Comparison of ENCODE assay signal across 8 cellular contexts in the genomic region with DNA sequence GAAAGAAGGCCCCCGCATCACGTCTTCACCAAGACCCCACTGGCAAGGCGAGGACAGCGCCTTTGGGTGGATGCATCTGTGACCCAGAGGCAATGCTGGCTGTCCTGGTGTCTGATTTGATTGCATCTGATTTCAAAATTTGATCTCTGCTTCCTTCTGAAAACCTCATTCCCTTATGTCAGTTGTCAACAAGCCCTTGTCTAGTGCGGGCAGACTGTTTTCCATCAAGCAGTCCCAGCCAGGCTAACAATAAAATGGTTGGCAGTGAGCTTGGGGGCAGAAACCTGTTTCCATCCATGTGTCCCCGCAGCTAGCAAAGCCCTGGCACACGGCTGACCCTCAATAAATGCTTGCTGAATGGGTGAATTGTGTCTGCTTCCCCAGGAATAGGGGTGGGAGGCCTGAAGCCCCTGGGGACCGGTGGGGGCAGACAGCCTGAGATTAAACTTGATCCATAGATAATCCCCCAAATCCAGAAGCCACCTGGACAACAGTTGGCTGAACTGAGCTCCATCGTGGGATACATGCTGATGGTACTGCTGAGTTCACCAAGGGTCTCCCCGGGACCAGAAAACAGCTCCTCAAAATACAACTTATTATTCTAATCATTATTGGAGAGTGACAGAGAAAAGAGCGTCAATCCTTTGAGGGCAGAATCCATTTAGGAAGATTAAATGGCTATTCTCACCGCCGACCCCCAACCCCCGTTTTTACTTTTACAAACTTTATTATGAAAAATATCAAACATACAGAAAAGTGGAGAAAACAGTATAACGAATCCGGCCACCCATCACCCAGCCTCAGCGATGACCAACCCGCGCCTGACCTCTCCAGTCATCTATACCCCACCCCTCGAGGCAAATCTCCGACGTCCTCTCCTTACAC. TPM values are rescaled to one million over a fixed set of nuclear protein-coding genes. Genes with fewer than 3 reads are reported as not detected.
DNase-seq lines count a peak whose midpoint lies in the region; ATAC-seq lines count a peak whose summit lies in the region.

No MANE protein-coding gene starts in this region.

- H3K4me3 ChIP-seq in iPS-18c (ENCODE audit: insufficient read depth, low read depth, low read length), result peak overlapping the region; percentile 84

- no peaks in the 10 kb centered on the region for H3K9me3 ChIP-seq in iPS-18c (ENCODE audit: control insufficient read depth, insufficient read depth, low read length)

- peaks cover 55% of the 10 kb centered on the region for H3K36me3 Mint-ChIP-seq in activated T-cell treated with anti-CD3 and anti-CD28 coated beads, Interleukin-2, amount 50 U/mL, for 24 hours (ENCODE audit: low read depth)
- peaks cover 58% of the 10 kb centered on the region for H3K36me3 Mint-ChIP-seq in activated T-helper 2 cell treated with anti-CD3 and anti-CD28 coated beads, Interferon-gamma antibody, Interleukin-2, Interleukin-4, amounts not matched to agents 10 μg/mL and 5 μg/mL and 100 μg/mL, durations not matched to agents 14 hours and 24 hours and 36 hours (ENCODE audit: low read depth)

- H3K4me3 Mint-ChIP-seq in activated T-cell treated with anti-CD3 and anti-CD28 coated beads, Interleukin-2, amount 50 U/mL, for 24 hours, result peak overlapping the region; percentile 94
- peak overlapping the region; percentile 97 for H3K4me3 Mint-ChIP-seq in activated T-helper 2 cell treated with anti-CD3 and anti-CD28 coated beads, Interferon-gamma antibody, Interleukin-2, Interleukin-4, amounts not matched to agents 10 μg/mL and 5 μg/mL and 100 μg/mL, durations not matched to agents 14 hours and 24 hours and 36 hours (ENCODE audit: low read depth)
- H3K4me3 Mint-ChIP-seq in stimulated activated naive CD8-positive, alpha-beta T cell treated with anti-CD3 and anti-CD28 coated beads, Interleukin-15, amount 100 ng/mL, for 72 hours, result peak overlapping the region; percentile 94 to 96

- H3K4me1 Mint-ChIP-seq in activated T-cell treated with anti-CD3 and anti-CD28 coated beads, Interleukin-2, amount 50 U/mL, for 24 hours (ENCODE audit: low read depth), result peaks cover 48% of the 10 kb centered on the region
- H3K4me1 Mint-ChIP-seq in activated T-helper 2 cell treated with anti-CD3 and anti-CD28 coated beads, Interferon-gamma antibody, Interleukin-2, Interleukin-4, amounts not matched to agents 10 μg/mL and 5 μg/mL and 100 μg/mL, durations not matched to agents 14 hours and 24 hours and 36 hours (ENCODE audit: low read depth), result peaks cover 45% of the 10 kb centered on the region
- peaks cover 46% of the 10 kb centered on the region for H3K4me1 Mint-ChIP-seq in stimulated activated naive CD8-positive, alpha-beta T cell treated with anti-CD3 and anti-CD28 coated beads, Interleukin-15, amount 100 ng/mL, for 72 hours

- no peak for DNase-seq in activated T-cell treated with anti-CD3 and anti-CD28 coated beads, Interleukin-2, amount 50 U/mL, for 24 hours
- no peak for DNase-seq in activated T-cell treated with anti-CD3 and anti-CD28 coated beads for 4 hours
- DNase-seq in activated T-helper 2 cell treated with anti-CD3 and anti-CD28 coated beads, Interferon-gamma antibody, Interleukin-2, Interleukin-4, amounts not matched to agents 10 μg/mL and 5 μg/mL and 100 μg/mL, durations not matched to agents 14 hours and 24 hours and 36 hours (ENCODE audit: low spot score), result no peak
- no peak for DNase-seq in stimulated activated naive CD8-positive, alpha-beta T cell treated with anti-CD3 and anti-CD28 coated beads, Interleukin-15, amount 100 ng/mL, for 72 hours
- no peak for DNase-seq in occipital lobe (lab: John Stamatoyannopoulos, UW)
- no peak for DNase-seq in putamen (ENCODE audit: low spot score)
- DNase-seq in NCI-H226, result no peak

- ATAC-seq in stimulated activated naive CD8-positive, alpha-beta T cell treated with anti-CD3 and anti-CD28 coated beads, Interleukin-15, amount 100 ng/mL, for 72 hours, result no peak

- peak overlapping the region; percentile 94 for H3K27ac Mint-ChIP-seq in activated T-cell treated with anti-CD3 and anti-CD28 coated beads, Interleukin-2, amount 50 U/mL, for 24 hours
- H3K27ac Mint-ChIP-seq in activated T-helper 2 cell treated with anti-CD3 and anti-CD28 coated beads, Interferon-gamma antibody, Interleukin-2, Interleukin-4, amounts not matched to agents 10 μg/mL and 5 μg/mL and 100 μg/mL, durations not matched to agents 14 hours and 24 hours and 36 hours, result peak overlapping the region; percentile 84
- H3K27ac Mint-ChIP-seq in stimulated activated naive CD8-positive, alpha-beta T cell treated with anti-CD3 and anti-CD28 coated beads, Interleukin-15, amount 100 ng/mL, for 72 hours, result peak overlapping the region; percentile 86 to 97

- H3K9me3 Mint-ChIP-seq in activated T-cell treated with anti-CD3 and anti-CD28 coated beads, Interleukin-2, amount 50 U/mL, for 24 hours, result no peaks in the 10 kb centered on the region
- no peaks in the 10 kb centered on the region for H3K9me3 Mint-ChIP-seq in activated T-helper 2 cell treated with anti-CD3 and anti-CD28 coated beads, Interferon-gamma antibody, Interleukin-2, Interleukin-4, amounts not matched to agents 10 μg/mL and 5 μg/mL and 100 μg/mL, durations not matched to agents 14 hours and 24 hours and 36 hours
- no peaks in the 10 kb centered on the region for H3K9me3 Mint-ChIP-seq in stimulated activated naive CD8-positive, alpha-beta T cell treated with anti-CD3 and anti-CD28 coated beads, Interleukin-15, amount 100 ng/mL, for 72 hours

- H3K27me3 Mint-ChIP-seq in activated T-cell treated with anti-CD3 and anti-CD28 coated beads, Interleukin-2, amount 50 U/mL, for 24 hours, result no peaks in the 10 kb centered on the region
- no peaks in the 10 kb centered on the region for H3K27me3 Mint-ChIP-seq in activated T-helper 2 cell treated with anti-CD3 and anti-CD28 coated beads, Interferon-gamma antibody, Interleukin-2, Interleukin-4, amounts not matched to agents 10 μg/mL and 5 μg/mL and 100 μg/mL, durations not matched to agents 14 hours and 24 hours and 36 hours (ENCODE audit: low read depth)
- no peaks in the 10 kb centered on the region for H3K27me3 Mint-ChIP-seq in stimulated activated naive CD8-positive, alpha-beta T cell treated with anti-CD3 and anti-CD28 coated beads, Interleukin-15, amount 100 ng/mL, for 72 hours

- intact Hi-C loops in activated T-helper 2 cell treated with anti-CD3 and anti-CD28 coated beads, Interferon-gamma antibody, Interleukin-2, Interleukin-4, amounts not matched to agents 10 μg/mL and 5 μg/mL and 100 μg/mL, durations not matched to agents 14 hours and 24 hours and 36 hours (cut with micrococcal nuclease), result loop anchor here (1.0 to 5.0 kb wide), 5 partner anchors 16 to 186 kb away; no protein-coding TSS in a partner anchor

RNA-seq across cellular contexts. Expression of a gene that starts 0.9 kb away (rescaled TPM):
- total RNA-seq in activated T-helper 2 cell treated with anti-CD3 and anti-CD28 coated beads, Interferon-gamma antibody, Interleukin-2, Interleukin-4, amounts not matched to agents 10 μg/mL and 5 μg/mL and 100 μg/mL, durations not matched to agents 14 hours and 24 hours and 36 hours, result 84.3 and 86.2 TPM in 2 replicates
- total RNA-seq in occipital lobe, result 4.7 TPM

Comparison
In these comparisons a context has a peak if more than half of its experiments do, and no peak if none do; other contexts are left out.
1. RNA of a gene that starts 0.9 kb away (total RNA-seq): 84.3 to 86.2 TPM in activated T-helper 2 cell treated with anti-CD3 and anti-CD28 coated beads, Interferon-gamma antibody, Interleukin-2, Interleukin-4, amounts not matched to agents 10 μg/mL and 5 μg/mL and 100 μg/mL, durations not matched to agents 14 hours and 24 hours and 36 hours; 4.7 TPM in occipital lobe (single experiment); every median in the first group is over 10 times any median in the second.
2. Peak in every context shown above with its lines, with median percentiles within 50 percentile points of each other: H3K27ac Mint-ChIP-seq and H3K4me3 Mint-ChIP-seq.